In genomic region chrX:135009057-135009605, GRCh38 we compare ENCODE assay signal across 2 cellular contexts.
A peak's percentile ranks its signal among the peaks of the same experiment; 100 is the strongest.
TF ChIP-seq lines count a peak whose summit lies in the region.

No MANE protein-coding gene starts in this region.

TF ChIP-seq in HepG2, 621 proteins besides CTCF, POLR2A, EP300 and RAD21:
- TF ChIP-seq NCOA2 (CRISPR knock-in tag; IDR thresholded peaks at IDR 0.05) (peak; percentile 17; the same call in 1 of the 2 replicates), DR1 (CRISPR knock-in tag; IDR thresholded peaks at IDR 0.05) (no peak), HHEX (CRISPR knock-in tag; IDR thresholded peaks at IDR 0.05) (peak; percentile 40; the same call in 1 of the 2 replicates), SOX5 (CRISPR knock-in tag; IDR thresholded peaks at IDR 0.05; ENCODE audit: borderline replicate concordance) (peak; percentile 25; the same call in 1 of the 2 replicates), PITX1 (CRISPR knock-in tag; IDR thresholded peaks at IDR 0.05) (peak; percentile 78), MEIS2 (CRISPR knock-in tag; IDR thresholded peaks at IDR 0.05) (peak; percentile 28; the same call in 1 of the 2 replicates), FOXA3 (CRISPR knock-in tag; IDR thresholded peaks at IDR 0.05) (peak; percentile 72), FOXA1 (IDR thresholded peaks at IDR 0.05) (no peak), FOXA1 (CRISPR knock-in tag; IDR thresholded peaks at IDR 0.05) (peak; percentile 79), ELF3 (CRISPR knock-in tag; IDR thresholded peaks at IDR 0.05) (0 out of 2 replicates have a peak, but pooled peaks have one; percentile 17), FOXP1 (IDR thresholded peaks at IDR 0.05) (no peak), FOXP1 (CRISPR knock-in tag; IDR thresholded peaks at IDR 0.05) (0 out of 2 replicates have a peak, but pooled peaks have one; percentile 40), MIXL1 (CRISPR knock-in tag; IDR thresholded peaks at IDR 0.05) (peak; percentile 46; the same call in 1 of the 2 replicates), HNRNPUL1 (IDR thresholded peaks at IDR 0.05; ENCODE audit: low read depth, low read length) (no peak)
- TF ChIP-seq, protein P1, sequence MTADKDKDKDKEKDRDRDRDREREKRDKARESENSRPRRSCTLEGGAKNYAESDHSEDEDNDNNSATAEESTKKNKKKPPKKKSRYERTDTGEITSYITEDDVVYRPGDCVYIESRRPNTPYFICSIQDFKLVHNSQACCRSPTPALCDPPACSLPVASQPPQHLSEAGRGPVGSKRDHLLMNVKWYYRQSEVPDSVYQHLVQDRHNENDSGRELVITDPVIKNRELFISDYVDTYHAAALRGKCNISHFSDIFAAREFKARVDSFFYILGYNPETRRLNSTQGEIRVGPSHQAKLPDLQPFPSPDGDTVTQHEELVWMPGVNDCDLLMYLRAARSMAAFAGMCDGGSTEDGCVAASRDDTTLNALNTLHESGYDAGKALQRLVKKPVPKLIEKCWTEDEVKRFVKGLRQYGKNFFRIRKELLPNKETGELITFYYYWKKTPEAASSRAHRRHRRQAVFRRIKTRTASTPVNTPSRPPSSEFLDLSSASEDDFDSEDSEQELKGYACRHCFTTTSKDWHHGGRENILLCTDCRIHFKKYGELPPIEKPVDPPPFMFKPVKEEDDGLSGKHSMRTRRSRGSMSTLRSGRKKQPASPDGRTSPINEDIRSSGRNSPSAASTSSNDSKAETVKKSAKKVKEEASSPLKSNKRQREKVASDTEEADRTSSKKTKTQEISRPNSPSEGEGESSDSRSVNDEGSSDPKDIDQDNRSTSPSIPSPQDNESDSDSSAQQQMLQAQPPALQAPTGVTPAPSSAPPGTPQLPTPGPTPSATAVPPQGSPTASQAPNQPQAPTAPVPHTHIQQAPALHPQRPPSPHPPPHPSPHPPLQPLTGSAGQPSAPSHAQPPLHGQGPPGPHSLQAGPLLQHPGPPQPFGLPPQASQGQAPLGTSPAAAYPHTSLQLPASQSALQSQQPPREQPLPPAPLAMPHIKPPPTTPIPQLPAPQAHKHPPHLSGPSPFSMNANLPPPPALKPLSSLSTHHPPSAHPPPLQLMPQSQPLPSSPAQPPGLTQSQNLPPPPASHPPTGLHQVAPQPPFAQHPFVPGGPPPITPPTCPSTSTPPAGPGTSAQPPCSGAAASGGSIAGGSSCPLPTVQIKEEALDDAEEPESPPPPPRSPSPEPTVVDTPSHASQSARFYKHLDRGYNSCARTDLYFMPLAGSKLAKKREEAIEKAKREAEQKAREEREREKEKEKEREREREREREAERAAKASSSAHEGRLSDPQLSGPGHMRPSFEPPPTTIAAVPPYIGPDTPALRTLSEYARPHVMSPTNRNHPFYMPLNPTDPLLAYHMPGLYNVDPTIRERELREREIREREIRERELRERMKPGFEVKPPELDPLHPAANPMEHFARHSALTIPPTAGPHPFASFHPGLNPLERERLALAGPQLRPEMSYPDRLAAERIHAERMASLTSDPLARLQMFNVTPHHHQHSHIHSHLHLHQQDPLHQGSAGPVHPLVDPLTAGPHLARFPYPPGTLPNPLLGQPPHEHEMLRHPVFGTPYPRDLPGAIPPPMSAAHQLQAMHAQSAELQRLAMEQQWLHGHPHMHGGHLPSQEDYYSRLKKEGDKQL (CRISPR knock-in tag; IDR thresholded peaks at IDR 0.05; ENCODE audit: low read depth) = peak; percentile 42; the same call in 1 of the 2 replicates
- TF ChIP-seq, protein P2, sequence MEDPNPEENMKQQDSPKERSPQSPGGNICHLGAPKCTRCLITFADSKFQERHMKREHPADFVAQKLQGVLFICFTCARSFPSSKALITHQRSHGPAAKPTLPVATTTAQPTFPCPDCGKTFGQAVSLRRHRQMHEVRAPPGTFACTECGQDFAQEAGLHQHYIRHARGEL (CRISPR knock-in tag; IDR thresholded peaks at IDR 0.05) = no peak

TF ChIP-seq in GM12891, 5 proteins besides CTCF, POLR2A, EP300 and RAD21:
- TF ChIP-seq POLR2AphosphoS5 (IDR thresholded peaks at IDR 0.05; ENCODE audit: low read depth, low read length) = no peak
- no peak for TF ChIP-seq PAX5 (IDR thresholded peaks at IDR 0.05; ENCODE audit: insufficient read depth, low read length, severe bottlenecking)
- TF ChIP-seq POU2F2 (IDR thresholded peaks at IDR 0.05; ENCODE audit: low read depth, low read length) = no peak
- no peak for TF ChIP-seq TAF1 (IDR thresholded peaks at IDR 0.05; ENCODE audit: low read depth, low read length)
- no peak for TF ChIP-seq SPI1 (IDR thresholded peaks at IDR 0.05; ENCODE audit: low read depth, low read length)
